In the genomic region with DNA sequence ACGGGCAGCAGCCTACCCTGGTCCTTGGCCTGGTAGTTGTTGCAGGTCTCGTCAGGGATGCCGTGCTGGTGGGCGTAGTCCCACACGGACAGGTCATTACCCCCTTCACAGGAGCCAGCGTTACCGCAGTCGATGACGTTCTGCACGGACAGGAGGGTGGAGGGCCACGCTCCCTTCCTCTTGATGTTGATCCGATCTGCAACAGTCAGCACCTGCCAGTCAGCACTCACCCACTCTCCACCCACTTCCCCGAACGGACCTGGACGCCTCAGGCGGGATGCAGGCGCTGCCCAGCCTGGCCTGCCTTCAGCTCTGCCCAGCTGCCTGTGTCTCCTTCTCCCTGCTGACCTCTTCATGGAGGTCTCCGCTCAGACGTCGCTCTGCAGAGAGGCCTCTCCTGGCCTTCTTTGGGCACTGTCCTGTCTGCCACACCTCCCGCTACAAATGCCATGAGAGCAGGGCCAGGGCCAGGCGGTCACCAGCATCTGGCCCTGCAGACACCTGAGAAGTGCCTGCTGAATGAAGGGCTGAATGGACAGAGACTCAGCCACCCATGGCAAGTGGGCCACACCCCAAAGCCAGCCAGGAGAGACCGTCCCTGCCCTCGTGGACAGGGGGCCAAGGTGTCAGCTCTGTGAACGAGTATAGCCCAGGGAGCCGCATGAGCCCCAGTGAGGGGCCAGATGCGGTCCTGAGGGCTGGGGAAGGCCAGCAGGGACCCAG, we compare ENCODE assay signal across 20 cellular contexts. TPM values are rescaled to one million over a fixed set of nuclear protein-coding genes. Genes with fewer than 3 reads are reported as not detected.
"Had no signal": no experiment of that assay in that cellular context is flagged by ENCODE, and none has a peak within 500 bp of the region (broad histone marks: within the 10 kb centered on the region; RNA-seq: fewer than 3 reads in every experiment).

No MANE protein-coding gene starts in this region.

- H3K36me3 ChIP-seq: neural progenitor cell had no signal

- H3K9me3 Mint-ChIP-seq: activated T-cell treated with anti-CD3 and anti-CD28 coated beads, Interleukin-2, amount 50 U/mL, for 72 hours; effector memory CD8-positive, alpha-beta T cell; immature natural killer cell; mesothelial cell of epicardium; neural progenitor cell; stimulated activated effector memory CD8-positive, alpha-beta T cell treated with anti-CD3 and anti-CD28 coated beads, Interleukin-12 subunit alpha, Interleukin-12 subunit beta, amount 100 ng/mL, for 72 hours; WTC11 had no signal

- H3K27me3 ChIP-seq: brain microvascular endothelial cell, foreskin keratinocyte, neural progenitor cell, pancreas, thyroid gland had no signal

- H3K27ac Mint-ChIP-seq: activated CD8-positive, alpha-beta T cell treated with anti-CD3 and anti-CD28 coated beads, Interleukin-2, amount 10 ng/mL, durations not matched to agents 7 days and 5 days; immature natural killer cell; mesothelial cell of epicardium; neural progenitor cell; WTC11 had no signal

- H3K27ac ChIP-seq: brain microvascular endothelial cell, foreskin keratinocyte, neural progenitor cell, pancreas, thyroid gland had no signal

- ATAC-seq: activated CD8-positive, alpha-beta T cell treated with anti-CD3 and anti-CD28 coated beads, Interleukin-2, amount 10 ng/mL, durations not matched to agents 7 days and 5 days; activated T-cell treated with anti-CD3 and anti-CD28 coated beads, Interleukin-2, amount 50 U/mL, for 72 hours; effector memory CD8-positive, alpha-beta T cell; foreskin keratinocyte; left colon; pancreas; stimulated activated effector memory CD8-positive, alpha-beta T cell treated with anti-CD3 and anti-CD28 coated beads, Interleukin-12 subunit alpha, Interleukin-12 subunit beta, amount 100 ng/mL, for 72 hours; WTC11 had no signal

- FAIRE-seq: pancreas, TTC549 had no signal

- DNase-seq: activated CD4-positive, alpha-beta T cell treated with anti-CD3 and anti-CD28 coated beads for 4 hours; activated CD8-positive, alpha-beta memory T cell treated with anti-CD3 and anti-CD28 coated beads, Interleukin-2, amount 50 U/mL, for 4 hours; activated CD8-positive, alpha-beta T cell treated with anti-CD3 and anti-CD28 coated beads, Interleukin-2, amount 10 ng/mL, durations not matched to agents 7 days and 5 days; activated T-cell treated with anti-CD3 and anti-CD28 coated beads, Interleukin-2, amount 50 U/mL, for 72 hours; anterior cingulate cortex; brain microvascular endothelial cell; effector memory CD8-positive, alpha-beta T cell; foreskin keratinocyte; immature natural killer cell; left colon; stimulated activated CD4-positive, alpha-beta T cell treated with anti-CD3 and anti-CD28 coated beads, Interleukin-1b, Interleukin-23, amount 100 ng/mL, for 48 hours had no signal

- H3K9me3 ChIP-seq: pancreas, thyroid gland had no signal

- H3K4me1 ChIP-seq: foreskin keratinocyte had no signal

- H3K4me3 Mint-ChIP-seq: activated CD8-positive, alpha-beta T cell treated with anti-CD3 and anti-CD28 coated beads, Interleukin-2, amount 10 ng/mL, durations not matched to agents 7 days and 5 days; activated T-cell treated with anti-CD3 and anti-CD28 coated beads, Interleukin-2, amount 50 U/mL, for 72 hours; effector memory CD8-positive, alpha-beta T cell; immature natural killer cell; mesothelial cell of epicardium; stimulated activated effector memory CD8-positive, alpha-beta T cell treated with anti-CD3 and anti-CD28 coated beads, Interleukin-12 subunit alpha, Interleukin-12 subunit beta, amount 100 ng/mL, for 72 hours; WTC11 had no signal

- H3K27me3 Mint-ChIP-seq: effector memory CD8-positive, alpha-beta T cell had no signal

- H3K4me3 ChIP-seq: lung, neural progenitor cell, pancreas, thyroid gland had no signal

RNA-seq across cellular contexts. Expression of a gene that starts 17.6 kb away (rescaled TPM):
- total RNA-seq: activated CD8-positive, alpha-beta T cell treated with anti-CD3 and anti-CD28 coated beads, Interleukin-2, amount 10 ng/mL, durations not matched to agents 7 days and 5 days; activated T-cell treated with anti-CD3 and anti-CD28 coated beads, Interleukin-2, amount 50 U/mL, for 72 hours; foreskin keratinocyte; left colon; mesothelial cell of epicardium; T-helper 2 cell treated with Interferon-gamma antibody and Interleukin-4, amounts not matched to agents 100 ng/mL and 5 ng/mL, for 36 hours; WTC11 had no signal
- polyA plus RNA-seq: foreskin keratinocyte had no signal
